ENCODE assay signal across 36 cellular contexts in the genomic region with DNA sequence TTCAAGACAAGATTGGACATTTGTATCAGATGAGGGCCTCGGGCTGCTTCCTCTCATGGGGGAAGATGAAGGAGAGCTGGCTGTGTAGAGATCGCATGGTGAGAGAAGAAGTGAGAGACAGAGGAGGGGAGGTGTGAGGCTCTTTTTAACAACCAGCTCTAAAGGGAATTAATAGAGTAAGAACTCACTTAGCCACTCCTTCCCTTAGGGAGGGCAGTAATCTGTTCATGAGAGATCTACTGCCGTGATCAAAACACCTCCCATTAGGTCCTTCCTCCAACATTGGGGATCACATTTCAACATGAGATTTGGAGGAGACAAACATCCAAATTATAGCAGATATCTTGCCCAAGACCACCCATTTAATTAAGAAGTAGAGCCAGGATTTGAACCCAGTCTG.
"Had no signal": no experiment of that assay in that cellular context is flagged by ENCODE, and none has a peak within 500 bp of the region (broad histone marks: within the 10 kb centered on the region; RNA-seq: fewer than 3 reads in every experiment).

No MANE protein-coding gene starts in this region.

- H3K4me2 ChIP-seq: SK-N-SH had no signal

- H3K9me3 Mint-ChIP-seq: activated CD4-positive, alpha-beta T cell treated with anti-CD3 and anti-CD28 coated beads, Interleukin-2, amount 10 ng/mL, durations not matched to agents 7 days and 5 days; activated naive CD4-positive, alpha-beta T cell treated with anti-CD3 and anti-CD28 coated beads for 36 hours; activated naive CD4-positive, alpha-beta T cell treated with anti-CD3 and anti-CD28 coated beads, Interleukin-2, amount 50 U/mL, for 72 hours; activated T-cell treated with anti-CD3 and anti-CD28 coated beads, Interleukin-2, amount 50 U/mL, for 4 hours; activated T-helper 1 cell treated with anti-CD3 and anti-CD28 coated beads, Interleukin-12 subunit alpha, Interleukin-12 subunit beta, Interleukin-2, Interleukin-4 antibody, amounts not matched to agents 30 ng/mL and 10 ng/mL and 1 ng/mL, durations not matched to agents 14 hours and 24 hours and 36 hours; T-helper 1 cell treated with Interleukin-12 subunit alpha and Interleukin-12 subunit beta and Interleukin-4 antibody, amounts not matched to agents 30 μg/mL and 1 μg/mL, for 36 hours; T-helper 2 cell treated with Interferon-gamma antibody and Interleukin-4, amounts not matched to agents 5 μg/mL and 100 μg/mL, for 36 hours had no signal

- H3K27me3 Mint-ChIP-seq: activated CD4-positive, alpha-beta T cell treated with anti-CD3 and anti-CD28 coated beads for 36 hours; activated CD4-positive, alpha-beta T cell treated with anti-CD3 and anti-CD28 coated beads, Interleukin-2, amount 10 ng/mL, durations not matched to agents 7 days and 5 days; brain had no signal

- DNase-seq: activated CD4-positive, alpha-beta T cell treated with anti-CD3 and anti-CD28 coated beads for 36 hours; activated CD4-positive, alpha-beta T cell treated with anti-CD3 and anti-CD28 coated beads, Interleukin-2, amount 10 ng/mL, durations not matched to agents 7 days and 5 days; activated CD4-positive, alpha-beta T cell treated with anti-CD3 and anti-CD28 coated beads, Interleukin-2, amount 50 U/mL, for 48 hours; activated CD8-positive, alpha-beta T cell treated with anti-CD3 and anti-CD28 coated beads, Interleukin-2, amount 10 ng/mL, durations not matched to agents 7 days and 5 days; activated gamma-delta T cell treated with Interleukin-2 at 50 U/mL for 16 hours; activated naive CD4-positive, alpha-beta T cell treated with anti-CD3 and anti-CD28 coated beads for 36 hours; activated T-cell treated with anti-CD3 and anti-CD28 coated beads, Interleukin-2, amount 50 U/mL, for 4 hours; adrenal gland; caudate nucleus; cerebellar nuclear complex; Kasumi-1; MG63; NCI-H1048; NCI-H1105 treated with DMSO at 0.1 percent for 48 hours; NCI-H1436; NCI-H1694; NCI-H1930; NCI-H2081 treated with DMSO at 0.1 percent for 48 hours; NCI-H510A; NCI-H526; NCI-H748 treated with DMSO at 0.1 percent for 48 hours; NK-92 treated with Interleukin-12 subunit alpha and Interleukin-12 subunit beta, amount 100 ng/mL, for 24 hours; PC-3; Peyer's patch; RPMI8226; SHP77 treated with DMSO at 0.1 percent for 48 hours; SK-N-SH had no signal

- H3K9me3 ChIP-seq: adrenal gland, MG63, Peyer's patch, SJSA1, SK-N-SH had no signal

- H3K36me3 ChIP-seq: adrenal gland, MG63, Peyer's patch, SJSA1 had no signal

- H3K27ac Mint-ChIP-seq: activated CD4-positive, alpha-beta T cell treated with anti-CD3 and anti-CD28 coated beads for 36 hours; activated CD4-positive, alpha-beta T cell treated with anti-CD3 and anti-CD28 coated beads, Interleukin-2, amount 10 ng/mL, durations not matched to agents 7 days and 5 days; activated CD8-positive, alpha-beta T cell treated with anti-CD3 and anti-CD28 coated beads, Interleukin-2, amount 10 ng/mL, durations not matched to agents 7 days and 5 days; activated naive CD4-positive, alpha-beta T cell treated with anti-CD3 and anti-CD28 coated beads for 36 hours; activated T-helper 1 cell treated with anti-CD3 and anti-CD28 coated beads, Interleukin-12 subunit alpha, Interleukin-12 subunit beta, Interleukin-2, Interleukin-4 antibody, amounts not matched to agents 30 ng/mL and 10 ng/mL and 1 ng/mL, durations not matched to agents 14 hours and 24 hours and 36 hours; T-helper 1 cell treated with Interleukin-12 subunit alpha and Interleukin-12 subunit beta and Interleukin-4 antibody, amounts not matched to agents 30 μg/mL and 1 μg/mL, for 36 hours; T-helper 2 cell treated with Interferon-gamma antibody and Interleukin-4, amounts not matched to agents 5 μg/mL and 100 μg/mL, for 36 hours had no signal

- H3K9ac ChIP-seq: SK-N-SH had no signal

- ATAC-seq: activated CD4-positive, alpha-beta T cell treated with anti-CD3 and anti-CD28 coated beads for 36 hours; activated CD4-positive, CD25-positive, alpha-beta regulatory T cell treated with anti-CD3 and anti-CD28 coated beads, Interleukin-2, amount 50 U/mL, for 24 hours; activated CD8-positive, alpha-beta T cell treated with anti-CD3 and anti-CD28 coated beads, Interleukin-2, amount 10 ng/mL, durations not matched to agents 7 days and 5 days; activated naive CD4-positive, alpha-beta T cell treated with anti-CD3 and anti-CD28 coated beads, Interleukin-2, amount 50 U/mL, for 72 hours; activated T-cell treated with anti-CD3 and anti-CD28 coated beads, Interleukin-2, amount 50 U/mL, for 4 hours; PC-3 had no signal

- H3K4me1 ChIP-seq: adrenal gland, Peyer's patch, SJSA1 had no signal

- FAIRE-seq: bronchial epithelial cell, TTC549 had no signal

- H3K27me3 ChIP-seq: adrenal gland, MG63, Peyer's patch, SJSA1 had no signal

- H3K4me3 ChIP-seq: adrenal gland, MG63, Peyer's patch, SJSA1 had no signal

- H3K4me1 Mint-ChIP-seq: activated CD4-positive, alpha-beta T cell treated with anti-CD3 and anti-CD28 coated beads, Interleukin-2, amount 10 ng/mL, durations not matched to agents 7 days and 5 days had no signal

- H3K4me3 Mint-ChIP-seq: activated CD4-positive, alpha-beta T cell treated with anti-CD3 and anti-CD28 coated beads for 36 hours; activated CD4-positive, alpha-beta T cell treated with anti-CD3 and anti-CD28 coated beads, Interleukin-2, amount 10 ng/mL, durations not matched to agents 7 days and 5 days; activated CD8-positive, alpha-beta T cell treated with anti-CD3 and anti-CD28 coated beads, Interleukin-2, amount 10 ng/mL, durations not matched to agents 7 days and 5 days; activated naive CD4-positive, alpha-beta T cell treated with anti-CD3 and anti-CD28 coated beads for 36 hours; activated T-cell treated with anti-CD3 and anti-CD28 coated beads, Interleukin-2, amount 50 U/mL, for 4 hours; activated T-helper 1 cell treated with anti-CD3 and anti-CD28 coated beads, Interleukin-12 subunit alpha, Interleukin-12 subunit beta, Interleukin-2, Interleukin-4 antibody, amounts not matched to agents 30 ng/mL and 10 ng/mL and 1 ng/mL, durations not matched to agents 14 hours and 24 hours and 36 hours; brain; T-helper 1 cell treated with Interleukin-12 subunit alpha and Interleukin-12 subunit beta and Interleukin-4 antibody, amounts not matched to agents 30 μg/mL and 1 μg/mL, for 36 hours; T-helper 2 cell treated with Interferon-gamma antibody and Interleukin-4, amounts not matched to agents 5 μg/mL and 100 μg/mL, for 36 hours had no signal

- H3K27ac ChIP-seq: adrenal gland, Peyer's patch, SJSA1 had no signal
